8 cellular contexts compared by ENCODE assay signal in the genomic region with DNA sequence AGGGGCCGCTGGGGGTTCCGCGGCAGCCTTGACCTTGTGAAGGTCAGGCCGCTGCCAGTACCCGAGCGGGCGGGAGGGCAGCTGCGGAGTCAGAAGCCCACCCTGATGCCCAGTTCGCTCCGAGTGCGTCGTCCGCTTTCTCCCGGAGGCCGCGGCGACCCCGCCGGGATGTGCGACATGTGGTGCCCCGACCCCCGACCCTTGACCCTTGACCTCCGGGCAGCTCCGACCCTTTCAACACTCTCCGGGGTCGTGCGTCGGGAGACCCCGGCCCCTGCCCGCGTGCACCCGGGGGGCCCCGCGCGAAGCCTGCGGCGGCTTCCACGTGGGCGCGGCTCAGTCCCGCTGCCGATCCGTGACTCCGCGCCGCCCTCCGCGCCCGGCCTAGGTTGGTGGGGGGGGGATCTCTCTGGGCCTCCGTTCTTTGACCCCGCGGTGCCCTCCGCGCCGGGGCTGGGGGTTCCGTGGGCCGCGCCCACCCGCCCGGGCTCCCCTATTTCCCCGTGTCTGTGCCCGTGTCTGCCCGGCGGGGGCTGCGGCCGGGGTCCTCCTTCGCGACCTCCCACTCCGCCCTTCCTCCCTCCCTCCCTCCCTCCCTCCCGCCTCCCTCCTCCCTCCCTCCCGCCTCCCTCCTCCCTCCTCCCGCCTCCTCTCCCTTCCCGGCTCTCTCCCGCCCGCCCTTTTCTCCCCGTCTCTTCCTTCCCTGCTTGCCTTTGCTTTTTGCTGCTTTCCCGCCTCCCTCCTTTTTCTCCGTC. TPM values are rescaled to one million over a fixed set of nuclear protein-coding genes. Genes with fewer than 3 reads are reported as not detected.
A peak's percentile ranks its signal among the peaks of the same experiment; 100 is the strongest.
DNase-seq lines count a peak whose midpoint lies in the region; ATAC-seq and TF ChIP-seq lines count a peak whose summit lies in the region.

No MANE protein-coding gene starts in this region.

- H3K9me3 ChIP-seq in ES-I3 (ENCODE audit: control insufficient read depth, insufficient read depth, low read length), result no peaks in the 10 kb centered on the region
- H3K9me3 ChIP-seq in hepatocyte (ENCODE audit: low read depth), result no peaks in the 10 kb centered on the region
- H3K9me3 ChIP-seq in gastrocnemius medialis, result no peaks in the 10 kb centered on the region

- no peak for TF ChIP-seq CTCF in astrocyte of the cerebellum (IDR thresholded peaks at IDR 0.05; ENCODE audit: low read depth, low read length, missing control alignments)
- no peak for TF ChIP-seq CTCF in hepatocyte (IDR thresholded peaks at IDR 0.05; ENCODE audit: poor library complexity)
- TF ChIP-seq CTCF in gastrocnemius medialis (IDR thresholded peaks at IDR 0.05 in 4 of 5, conservative IDR thresholded peaks at IDR 0.05 in 1 of 5), result no peak

- peaks cover 38% of the 10 kb centered on the region for H4K20me1 ChIP-seq in hepatocyte (ENCODE audit: insufficient read depth, poor library complexity, severe bottlenecking)

- peak; percentile 28 to 70 for TF ChIP-seq POLR2A in gastrocnemius medialis (IDR thresholded peaks at IDR 0.05)

- H3K4me2 ChIP-seq in hepatocyte, result peak overlapping the region; percentile 87

- H3K27ac ChIP-seq in hepatocyte (peak overlapping the region; percentile 98), gastrocnemius medialis (peak overlapping the region; percentile 98 to 100 (median 98))

- ATAC-seq in GM21737 (IDR thresholded peaks at IDR 0.05; ENCODE audit: unreplicated experiment) (peak; percentile 19), gastrocnemius medialis (peak; percentile 70 to 72)

- no peaks in the 10 kb centered on the region for H3K9me2 ChIP-seq in hepatocyte (replicated peaks; ENCODE audit: insufficient read depth)

- intact Hi-C loops in gastrocnemius medialis (cut with DNase I; ENCODE audit: low total_unique reads), result loop anchor here (1.0 to 10.0 kb wide), 7 partner anchors 61 to 1298 kb away; partner anchors contain the start of genes AKAP17A, CD99 and PPP2R3B

- peaks cover 54% of the 10 kb centered on the region for H3K79me2 ChIP-seq in hepatocyte

- H3K36me3 ChIP-seq in ES-I3 (ENCODE audit: insufficient read depth, low read length) (peaks cover 34% of the 10 kb centered on the region), hepatocyte (replicated peaks; ENCODE audit: insufficient read depth, low read depth) (no peaks in the 10 kb centered on the region), gastrocnemius medialis (peaks cover 2 to 45% of the 10 kb centered on the region in 2 donors)

- 1% methylated on average over 39 of the region's 78 CpGs for WGBS in hepatocyte (ENCODE audit: low lambda C conversion rate, missing lambda C conversion rate)

- peak; percentile 28 for DNase-seq in Jurkat, Clone E6-1 (ENCODE audit: low read depth, low spot score)
- peak; percentile 27 for DNase-seq in astrocyte of the cerebellum (ENCODE audit: low read depth)
- DNase-seq in hepatocyte (ENCODE audit: low spot score), result peak; percentile 87
- DNase-seq in gastrocnemius medialis, result peak; percentile 66 to 69
- no peak for DNase-seq in NK-92 treated with Interleukin-12 subunit alpha and Interleukin-12 subunit beta, amount 100 ng/mL, for 24 hours (lab: John Stamatoyannopoulos, UW)
- no peak for DNase-seq in occipital lobe (lab: John Stamatoyannopoulos, UW)

- H3K4me1 ChIP-seq in ES-I3 (ENCODE audit: insufficient read depth, low read length) (no peaks in the 10 kb centered on the region; the same call in 1 of the 2 replicates), hepatocyte (ENCODE audit: insufficient read depth) (peaks cover 15% of the 10 kb centered on the region), gastrocnemius medialis (peaks cover 38 to 55% of the 10 kb centered on the region in 2 donors)

- peak overlapping the region; percentile 45 for H2AFZ ChIP-seq in hepatocyte

- H3K9ac ChIP-seq in ES-I3 (ENCODE audit: low read depth, low read length), result peak overlapping the region; percentile 99

- H3K27me3 ChIP-seq in hepatocyte (no peaks in the 10 kb centered on the region), gastrocnemius medialis (no peaks in the 10 kb centered on the region)

- H3K4me3 ChIP-seq in Jurkat, Clone E6-1 (ENCODE audit: low read length), result peak overlapping the region; percentile 70
- H3K4me3 ChIP-seq in astrocyte of the cerebellum (ENCODE audit: low read depth, low read length), result peak overlapping the region; percentile 99
- H3K4me3 ChIP-seq in hepatocyte, result peak overlapping the region; percentile 67
- peak overlapping the region; percentile 86 to 100 (median 98) for H3K4me3 ChIP-seq in gastrocnemius medialis

- in situ Hi-C loops in astrocyte of the cerebellum (cut with HindIII; ENCODE audit: low sequenced_read_pairs) (no loop called here), gastrocnemius medialis (cut with MboI; ENCODE audit: low sequenced_read_pairs in 4 of 4) (loop anchor here in 1 of 4 donors (10.0 kb wide), 1 partner anchor 62 kb away; the partner anchor contains the start of gene ASMTL)

RNA-seq across cellular contexts. Expression of gene SLC25A6, which starts 0.6 kb away (rescaled TPM):
- 177 TPM for polyA plus RNA-seq in Jurkat, Clone E6-1 (2012; ENCODE audit: insufficient read depth, insufficient read length)
- 359 and 449 TPM in 2 replicates for total RNA-seq in hepatocyte
- polyA plus RNA-seq in hepatocyte, result 354 and 364 TPM in 2 replicates
- total RNA-seq in gastrocnemius medialis, result 10 to 100 TPM; 60.0 to 69.9 (median 65.1) TPM
- 126 TPM for total RNA-seq in occipital lobe

RNA-seq across cellular contexts. Expression of gene IL3RA, which starts 56.0 kb away (rescaled TPM):
- 1.4 TPM for polyA plus RNA-seq in Jurkat, Clone E6-1 (2012; ENCODE audit: insufficient read depth, insufficient read length)
- total RNA-seq in hepatocyte, result 0.30 and 1.6 TPM in 2 replicates
- polyA plus RNA-seq in hepatocyte, result 0.42 and 1.9 TPM in 2 replicates
- 1 to 10 TPM; 2.8 to 8.0 (median 5.6) TPM for total RNA-seq in gastrocnemius medialis
- 0.94 TPM for total RNA-seq in occipital lobe

Comparison
In these comparisons a context has a peak if more than half of its experiments do, and no peak if none do; other contexts are left out.
1. DNase-seq: peak in Jurkat, Clone E6-1 (single experiment), astrocyte of the cerebellum (single experiment), hepatocyte (single experiment) and gastrocnemius medialis (2 of 2); none in NK-92 treated with Interleukin-12 subunit alpha and Interleukin-12 subunit beta, amount 100 ng/mL, for 24 hours (single experiment) and occipital lobe (single experiment).
2. Peak in every context shown above with its lines, with median percentiles within 50 percentile points of each other: H3K4me3 ChIP-seq.